In genomic region chr2:47506436-47506835, GRCh38 we compare ENCODE assay signal across 15 cellular contexts.
DNase-seq lines count a peak whose midpoint lies in the region; ATAC-seq lines count a peak whose summit lies in the region.
"Had no signal": no experiment of that assay in that cellular context is flagged by ENCODE, and none has a peak within 500 bp of the region (broad histone marks: within the 10 kb centered on the region; RNA-seq: fewer than 3 reads in every experiment).

No MANE protein-coding gene starts in this region.

- peak overlapping the region; percentile 99 for H3K27ac ChIP-seq in Karpas-422 (ENCODE audit: low read length)
- H3K27ac ChIP-seq: 22Rv1, A549 had no signal

- H3K36me3 Mint-ChIP-seq in activated CD4-positive, alpha-beta T cell treated with anti-CD3 and anti-CD28 coated beads, Interleukin-2, amount 10 ng/mL, durations not matched to agents 7 days and 5 days (ENCODE audit: low read depth): peaks cover 5% of the 10 kb centered on the region

- H3K36me3 ChIP-seq in Karpas-422 (ENCODE audit: insufficient read depth, low read length): peaks cover 6% of the 10 kb centered on the region
- H3K36me3 ChIP-seq: HAP-1 had no signal

- no peaks in the 10 kb centered on the region for H4K20me1 ChIP-seq in Karpas-422 (ENCODE audit: insufficient read depth, low read depth, low read length)

- CTCF ChIA-PET in activated CD4-positive, alpha-beta T cell treated with anti-CD3 and anti-CD28 coated beads, Interleukin-2, amount 10 ng/mL, durations not matched to agents 7 days and 5 days (lab: Charles Lee): no interaction called here

- H3K79me2 ChIP-seq in Karpas-422 (ENCODE audit: low read length): no peaks in the 10 kb centered on the region

- H3K27ac Mint-ChIP-seq in activated CD4-positive, alpha-beta T cell treated with anti-CD3 and anti-CD28 coated beads, Interleukin-2, amount 10 ng/mL, durations not matched to agents 7 days and 5 days: no peak overlapping the region
- H3K27ac Mint-ChIP-seq: CD4-positive, CD25-positive, alpha-beta regulatory T cell; CD8-positive, alpha-beta memory T cell had no signal

- no peak overlapping the region for H3K4me3 Mint-ChIP-seq in activated CD4-positive, alpha-beta T cell treated with anti-CD3 and anti-CD28 coated beads, Interleukin-2, amount 10 ng/mL, durations not matched to agents 7 days and 5 days
- H3K4me3 Mint-ChIP-seq: CD4-positive, CD25-positive, alpha-beta regulatory T cell; CD8-positive, alpha-beta memory T cell had no signal

- H3K27me3 Mint-ChIP-seq in activated CD4-positive, alpha-beta T cell treated with anti-CD3 and anti-CD28 coated beads, Interleukin-2, amount 10 ng/mL, durations not matched to agents 7 days and 5 days: no peaks in the 10 kb centered on the region
- H3K27me3 Mint-ChIP-seq: CD4-positive, CD25-positive, alpha-beta regulatory T cell had no signal

- H3K4me2 ChIP-seq in Karpas-422 (ENCODE audit: low read depth, low read length, poor library complexity, severe bottlenecking): no peak overlapping the region
- H3K4me2 ChIP-seq: A549 had no signal

- peaks cover 6% of the 10 kb centered on the region; the same call in 1 of the 2 replicates for H3K9me3 ChIP-seq in Karpas-422 (ENCODE audit: low read length)
- H3K9me3 ChIP-seq: HAP-1 had no signal

- no peaks in the 10 kb centered on the region for H3K9me2 ChIP-seq in Karpas-422 (replicated peaks; ENCODE audit: insufficient read depth, low read length)

- no peaks in the 10 kb centered on the region for H3K27me3 ChIP-seq in Karpas-422 (ENCODE audit: low read length)

- peaks cover 27% of the 10 kb centered on the region for H3K9me3 Mint-ChIP-seq in activated CD4-positive, alpha-beta T cell treated with anti-CD3 and anti-CD28 coated beads, Interleukin-2, amount 10 ng/mL, durations not matched to agents 7 days and 5 days

- H3K4me1 Mint-ChIP-seq in activated CD4-positive, alpha-beta T cell treated with anti-CD3 and anti-CD28 coated beads, Interleukin-2, amount 10 ng/mL, durations not matched to agents 7 days and 5 days: peaks cover 32% of the 10 kb centered on the region

- H3K9ac ChIP-seq in Karpas-422 (ENCODE audit: low read length): no peak overlapping the region

- ATAC-seq in GM19035 (IDR thresholded peaks at IDR 0.05; ENCODE audit: unreplicated experiment): no peak
- ATAC-seq: A549 had no signal

- POLR2A ChIA-PET in activated CD4-positive, alpha-beta T cell treated with anti-CD3 and anti-CD28 coated beads, Interleukin-2, amount 10 ng/mL, durations not matched to agents 7 days and 5 days (lab: Charles Lee): no interaction called here

- DNase-seq in Ammon's horn (ENCODE audit: low spot score) (peak; percentile 43), Karpas-422 (peak; percentile 42), globus pallidus (ENCODE audit: low spot score) (peak; percentile 60), pons (ENCODE audit: low spot score) (peak; percentile 65), putamen (ENCODE audit: low spot score) (no peak)
- no peak for DNase-seq in activated CD4-positive, alpha-beta T cell treated with anti-CD3 and anti-CD28 coated beads, Interleukin-2, amount 10 ng/mL, durations not matched to agents 7 days and 5 days
- DNase-seq: AML-193; CD4-positive, CD25-positive, alpha-beta regulatory T cell; CD8-positive, alpha-beta memory T cell; COR-L47; GDM1 had no signal

- no peak overlapping the region for H2AFZ ChIP-seq in Karpas-422 (ENCODE audit: low read length)

- no peak overlapping the region for H3K4me3 ChIP-seq in Karpas-422 (ENCODE audit: low read length)
- H3K4me3 ChIP-seq: A549, HAP-1 had no signal

- peaks cover 49% of the 10 kb centered on the region for H3K4me1 ChIP-seq in Karpas-422 (ENCODE audit: low read length)
- H3K4me1 ChIP-seq: A549, HAP-1 had no signal

Comparison
In these comparisons a context has a peak if more than half of its experiments do, and no peak if none do; other contexts are left out.
1. DNase-seq: peak in Ammon's horn (single experiment), Karpas-422 (single experiment), globus pallidus (single experiment) and pons (single experiment); none in activated CD4-positive, alpha-beta T cell treated with anti-CD3 and anti-CD28 coated beads, Interleukin-2, amount 10 ng/mL, durations not matched to agents 7 days and 5 days (single experiment) and putamen (single experiment).